In the genomic region with DNA sequence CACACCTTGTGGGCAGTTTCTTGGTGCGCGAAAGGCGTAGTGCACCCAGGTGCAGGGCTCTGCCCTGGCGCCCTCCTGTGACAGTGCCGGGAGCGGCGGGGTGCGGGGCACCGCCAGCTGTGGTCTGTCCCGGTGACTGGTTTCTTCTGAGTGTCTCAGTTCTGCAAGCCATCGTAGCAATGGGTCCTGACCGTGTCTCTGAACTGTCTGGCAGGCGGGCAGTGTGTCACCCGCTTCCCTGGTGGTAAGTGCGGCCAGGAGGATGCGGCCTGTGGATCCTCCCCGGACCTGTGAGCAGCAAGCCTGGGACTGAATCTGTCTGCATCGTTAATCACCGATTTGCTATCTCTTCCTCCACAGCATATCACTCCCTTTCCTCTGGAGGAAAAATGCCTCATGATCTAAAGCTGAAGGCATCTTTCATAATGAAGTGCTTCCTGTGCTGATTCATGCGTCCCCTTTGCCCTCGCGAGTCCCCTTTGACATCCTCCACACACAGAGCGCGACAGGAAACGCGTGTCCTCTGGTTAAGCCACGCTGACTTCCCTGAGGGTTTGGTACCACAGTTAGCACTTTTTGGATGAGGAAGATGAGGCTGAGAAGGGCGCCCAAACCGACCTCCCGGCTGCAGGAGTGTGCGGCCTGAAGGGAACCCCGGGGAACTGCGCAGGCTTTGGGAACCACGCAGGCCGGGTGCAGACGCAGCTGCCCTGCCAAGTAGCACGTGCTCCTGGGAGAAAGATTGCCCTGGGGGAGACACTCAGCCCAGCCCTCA, we compare ENCODE assay signal across 9 cellular contexts.
A peak's percentile ranks its signal among the peaks of the same experiment; 100 is the strongest.
DNase-seq lines count a peak whose midpoint lies in the region; ATAC-seq lines count a peak whose summit lies in the region.
"Had no signal": no experiment of that assay in that cellular context is flagged by ENCODE, and none has a peak within 500 bp of the region (broad histone marks: within the 10 kb centered on the region; RNA-seq: fewer than 3 reads in every experiment).

No MANE protein-coding gene starts in this region.

- no peak overlapping the region for H3K4me3 Mint-ChIP-seq in activated CD4-positive, alpha-beta memory T cell treated with anti-CD3 and anti-CD28 coated beads for 36 hours
- no peak overlapping the region for H3K4me3 Mint-ChIP-seq in activated CD4-positive, alpha-beta memory T cell treated with anti-CD3 and anti-CD28 coated beads, Interleukin-2, amount 10 ng/mL, durations not matched to agents 7 days and 5 days
- H3K4me3 Mint-ChIP-seq: activated naive CD8-positive, alpha-beta T cell had no signal

- no peak for ATAC-seq in GM21717 (IDR thresholded peaks at IDR 0.05; ENCODE audit: unreplicated experiment)

- DNase-seq in activated CD4-positive, alpha-beta memory T cell treated with anti-CD3 and anti-CD28 coated beads for 36 hours, result peak; percentile 16
- no peak for DNase-seq in activated CD4-positive, alpha-beta memory T cell treated with anti-CD3 and anti-CD28 coated beads, Interleukin-2, amount 10 ng/mL, durations not matched to agents 7 days and 5 days
- peak; percentile 91 for DNase-seq in KBM-7
- DNase-seq in dermis microvascular lymphatic vessel endothelial cell (ENCODE audit: low read depth in 2 of 2), result peak; percentile 2 to 21
- DNase-seq in stimulated activated CD8-positive, alpha-beta memory T cell treated with anti-CD3 and anti-CD28 coated beads, Interleukin-4, amount 100 ng/mL, for 48 hours, result peak; percentile 29
- no peak for DNase-seq in NCI-H69 (lab: John Stamatoyannopoulos, UW)
- no peak for DNase-seq in NCI-H1436 treated with DMSO at 0.1 percent for 48 hours (lab: John Stamatoyannopoulos, UW)

- no peak overlapping the region for H3K27ac Mint-ChIP-seq in activated CD4-positive, alpha-beta memory T cell treated with anti-CD3 and anti-CD28 coated beads for 36 hours
- H3K27ac Mint-ChIP-seq in activated CD4-positive, alpha-beta memory T cell treated with anti-CD3 and anti-CD28 coated beads, Interleukin-2, amount 10 ng/mL, durations not matched to agents 7 days and 5 days, result no peak overlapping the region
- H3K27ac Mint-ChIP-seq: activated naive CD8-positive, alpha-beta T cell had no signal

- no peaks in the 10 kb centered on the region for H3K4me1 Mint-ChIP-seq in activated CD4-positive, alpha-beta memory T cell treated with anti-CD3 and anti-CD28 coated beads for 36 hours (ENCODE audit: low read depth)
- H3K4me1 Mint-ChIP-seq in activated CD4-positive, alpha-beta memory T cell treated with anti-CD3 and anti-CD28 coated beads, Interleukin-2, amount 10 ng/mL, durations not matched to agents 7 days and 5 days, result peaks cover 9% of the 10 kb centered on the region

- H3K9me3 Mint-ChIP-seq in activated CD4-positive, alpha-beta memory T cell treated with anti-CD3 and anti-CD28 coated beads for 36 hours, result no peaks in the 10 kb centered on the region
- no peaks in the 10 kb centered on the region for H3K9me3 Mint-ChIP-seq in activated CD4-positive, alpha-beta memory T cell treated with anti-CD3 and anti-CD28 coated beads, Interleukin-2, amount 10 ng/mL, durations not matched to agents 7 days and 5 days

- peaks cover 16% of the 10 kb centered on the region for H3K27me3 Mint-ChIP-seq in activated CD4-positive, alpha-beta memory T cell treated with anti-CD3 and anti-CD28 coated beads for 36 hours
- H3K27me3 Mint-ChIP-seq in activated CD4-positive, alpha-beta memory T cell treated with anti-CD3 and anti-CD28 coated beads, Interleukin-2, amount 10 ng/mL, durations not matched to agents 7 days and 5 days, result peaks cover 8% of the 10 kb centered on the region

- CTCF ChIA-PET in activated CD4-positive, alpha-beta memory T cell treated with anti-CD3 and anti-CD28 coated beads for 36 hours (lab: Charles Lee), result interaction anchor here (0.6 kb wide), 1 partner anchor 670 kb away, joined by 3 read pairs; no protein-coding TSS in a partner anchor
- CTCF ChIA-PET in activated CD4-positive, alpha-beta memory T cell treated with anti-CD3 and anti-CD28 coated beads, Interleukin-2, amount 10 ng/mL, durations not matched to agents 7 days and 5 days (lab: Charles Lee), result no interaction called here

- intact Hi-C loops in activated CD4-positive, alpha-beta memory T cell treated with anti-CD3 and anti-CD28 coated beads for 36 hours (cut with micrococcal nuclease), result loop anchor here (10.0 kb wide), 2 partner anchors 410 to 1110 kb away; no protein-coding TSS in a partner anchor

- H3K36me3 Mint-ChIP-seq in activated CD4-positive, alpha-beta memory T cell treated with anti-CD3 and anti-CD28 coated beads for 36 hours, result no peaks in the 10 kb centered on the region
- H3K36me3 Mint-ChIP-seq in activated CD4-positive, alpha-beta memory T cell treated with anti-CD3 and anti-CD28 coated beads, Interleukin-2, amount 10 ng/mL, durations not matched to agents 7 days and 5 days (ENCODE audit: low read depth), result no peaks in the 10 kb centered on the region
- H3K36me3 Mint-ChIP-seq: activated naive CD8-positive, alpha-beta T cell had no signal

- in situ Hi-C loops in KBM-7 (cut with MboI; ENCODE audit: low pct_unique_long_range_greater_than_20kb, low sequenced_read_pairs), result no loop called here

- POLR2A ChIA-PET in activated CD4-positive, alpha-beta memory T cell treated with anti-CD3 and anti-CD28 coated beads for 36 hours (lab: Charles Lee), result no interaction called here
- POLR2A ChIA-PET in activated CD4-positive, alpha-beta memory T cell treated with anti-CD3 and anti-CD28 coated beads, Interleukin-2, amount 10 ng/mL, durations not matched to agents 7 days and 5 days (lab: Charles Lee), result no interaction called here

Comparison
In these comparisons a context has a peak if more than half of its experiments do, and no peak if none do; other contexts are left out.
1. DNase-seq: peak in activated CD4-positive, alpha-beta memory T cell treated with anti-CD3 and anti-CD28 coated beads for 36 hours (single experiment), KBM-7 (single experiment), dermis microvascular lymphatic vessel endothelial cell (2 of 2) and stimulated activated CD8-positive, alpha-beta memory T cell treated with anti-CD3 and anti-CD28 coated beads, Interleukin-4, amount 100 ng/mL, for 48 hours (single experiment); none in activated CD4-positive, alpha-beta memory T cell treated with anti-CD3 and anti-CD28 coated beads, Interleukin-2, amount 10 ng/mL, durations not matched to agents 7 days and 5 days (single experiment), NCI-H69 (single experiment) and NCI-H1436 treated with DMSO at 0.1 percent for 48 hours (single experiment).